ENCODE assay signal across 1 cellular context in the genomic region with DNA sequence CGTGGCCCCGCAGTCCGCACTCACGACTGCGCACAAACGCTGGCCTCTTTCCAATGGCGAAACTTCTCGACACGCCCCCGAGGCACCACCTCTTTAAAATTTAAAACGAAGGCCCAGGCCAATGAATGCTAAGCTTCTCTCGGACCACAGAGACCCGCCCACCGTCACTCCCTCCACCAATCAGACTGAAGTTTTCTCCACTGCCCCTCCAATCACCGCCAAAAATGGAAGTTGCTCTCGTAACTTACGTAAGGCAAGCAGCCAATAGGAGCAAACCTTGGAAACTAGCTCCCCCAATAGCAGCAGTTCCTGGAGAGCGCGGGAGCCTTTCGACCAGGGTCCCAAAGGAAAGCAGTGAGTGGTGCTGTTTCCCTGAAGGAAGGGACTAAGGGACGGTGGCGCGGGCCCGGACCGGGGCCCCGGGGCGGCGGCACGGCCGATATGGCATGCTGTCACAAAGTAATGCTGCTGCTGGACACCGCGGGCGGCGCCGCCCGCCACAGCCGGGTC.
TF ChIP-seq lines count a peak whose summit lies in the region.

A gene with protein sequence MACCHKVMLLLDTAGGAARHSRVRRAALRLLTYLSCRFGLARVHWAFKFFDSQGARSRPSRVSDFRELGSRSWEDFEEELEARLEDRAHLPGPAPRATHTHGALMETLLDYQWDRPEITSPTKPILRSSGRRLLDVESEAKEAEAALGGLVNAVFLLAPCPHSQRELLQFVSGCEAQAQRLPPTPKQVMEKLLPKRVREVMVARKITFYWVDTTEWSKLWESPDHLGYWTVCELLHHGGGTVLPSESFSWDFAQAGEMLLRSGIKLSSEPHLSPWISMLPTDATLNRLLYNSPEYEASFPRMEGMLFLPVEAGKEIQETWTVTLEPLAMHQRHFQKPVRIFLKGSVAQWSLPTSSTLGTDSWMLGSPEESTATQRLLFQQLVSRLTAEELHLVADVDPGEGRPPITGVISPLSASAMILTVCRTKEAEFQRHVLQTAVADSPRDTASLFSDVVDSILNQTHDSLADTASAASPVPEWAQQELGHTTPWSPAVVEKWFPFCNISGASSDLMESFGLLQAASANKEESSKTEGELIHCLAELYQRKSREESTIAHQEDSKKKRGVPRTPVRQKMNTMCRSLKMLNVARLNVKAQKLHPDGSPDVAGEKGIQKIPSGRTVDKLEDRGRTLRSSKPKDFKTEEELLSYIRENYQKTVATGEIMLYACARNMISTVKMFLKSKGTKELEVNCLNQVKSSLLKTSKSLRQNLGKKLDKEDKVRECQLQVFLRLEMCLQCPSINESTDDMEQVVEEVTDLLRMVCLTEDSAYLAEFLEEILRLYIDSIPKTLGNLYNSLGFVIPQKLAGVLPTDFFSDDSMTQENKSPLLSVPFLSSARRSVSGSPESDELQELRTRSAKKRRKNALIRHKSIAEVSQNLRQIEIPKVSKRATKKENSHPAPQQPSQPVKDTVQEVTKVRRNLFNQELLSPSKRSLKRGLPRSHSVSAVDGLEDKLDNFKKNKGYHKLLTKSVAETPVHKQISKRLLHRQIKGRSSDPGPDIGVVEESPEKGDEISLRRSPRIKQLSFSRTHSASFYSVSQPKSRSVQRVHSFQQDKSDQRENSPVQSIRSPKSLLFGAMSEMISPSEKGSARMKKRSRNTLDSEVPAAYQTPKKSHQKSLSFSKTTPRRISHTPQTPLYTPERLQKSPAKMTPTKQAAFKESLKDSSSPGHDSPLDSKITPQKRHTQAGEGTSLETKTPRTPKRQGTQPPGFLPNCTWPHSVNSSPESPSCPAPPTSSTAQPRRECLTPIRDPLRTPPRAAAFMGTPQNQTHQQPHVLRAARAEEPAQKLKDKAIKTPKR (N-terminal part only) (plus strand): TSS at position 324 of the 510 bp plus-strand sequence. CDS start 118 bp downstream, at position 442.

TF ChIP-seq in HepG2, 621 proteins besides CTCF, POLR2A, EP300 and RAD21 (continued from another document and continues in another):
- TF ChIP-seq, protein P1, sequence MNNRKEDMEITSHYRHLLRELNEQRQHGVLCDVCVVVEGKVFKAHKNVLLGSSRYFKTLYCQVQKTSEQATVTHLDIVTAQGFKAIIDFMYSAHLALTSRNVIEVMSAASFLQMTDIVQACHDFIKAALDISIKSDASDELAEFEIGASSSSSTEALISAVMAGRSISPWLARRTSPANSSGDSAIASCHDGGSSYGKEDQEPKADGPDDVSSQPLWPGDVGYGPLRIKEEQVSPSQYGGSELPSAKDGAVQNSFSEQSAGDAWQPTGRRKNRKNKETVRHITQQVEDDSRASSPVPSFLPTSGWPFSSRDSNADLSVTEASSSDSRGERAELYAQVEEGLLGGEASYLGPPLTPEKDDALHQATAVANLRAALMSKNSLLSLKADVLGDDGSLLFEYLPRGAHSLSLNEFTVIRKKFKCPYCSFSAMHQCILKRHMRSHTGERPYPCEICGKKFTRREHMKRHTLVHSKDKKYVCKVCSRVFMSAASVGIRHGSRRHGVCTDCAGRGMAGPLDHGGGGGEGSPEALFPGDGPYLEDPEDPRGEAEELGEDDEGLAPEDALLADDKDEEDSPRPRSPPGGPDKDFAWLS (CRISPR knock-in tag; IDR thresholded peaks at IDR 0.05; ENCODE audit: borderline replicate concordance) = no peak
- TF ChIP-seq PAX8 (CRISPR knock-in tag; IDR thresholded peaks at IDR 0.05; ENCODE audit: borderline replicate concordance) (no peak), HOXA5 (CRISPR knock-in tag; IDR thresholded peaks at IDR 0.05) (no peak), ZNF101 (CRISPR knock-in tag; IDR thresholded peaks at IDR 0.05; ENCODE audit: borderline replicate concordance, low read depth) (no peak), POGZ (CRISPR knock-in tag; IDR thresholded peaks at IDR 0.05) (peak; percentile 86), ZNF468 (CRISPR knock-in tag; IDR thresholded peaks at IDR 0.05) (peak; percentile 68; the same call in 1 of the 2 replicates), ZNF615 (CRISPR knock-in tag; IDR thresholded peaks at IDR 0.05; ENCODE audit: borderline replicate concordance) (no peak), SYNCRIP (IDR thresholded peaks at IDR 0.05; ENCODE audit: insufficient read depth, low read depth, low read length) (no peak), ZNF501 (CRISPR knock-in tag; IDR thresholded peaks at IDR 0.05) (0 out of 2 replicates have a peak, but pooled peaks have one; percentile 6), ZBTB8A (CRISPR knock-in tag; IDR thresholded peaks at IDR 0.05; ENCODE audit: borderline replicate concordance, low read depth) (no peak), TEAD3 (CRISPR knock-in tag; optimal IDR thresholded peaks at IDR 0.05; ENCODE audit: borderline replicate concordance) (no peak), KLF9 (CRISPR knock-in tag; IDR thresholded peaks at IDR 0.05; ENCODE audit: low read depth) (0 out of 2 replicates have a peak, but pooled peaks have one; percentile 81), NPAS2 (CRISPR knock-in tag; IDR thresholded peaks at IDR 0.05; ENCODE audit: borderline replicate concordance) (no peak)
- TF ChIP-seq, protein P2, sequence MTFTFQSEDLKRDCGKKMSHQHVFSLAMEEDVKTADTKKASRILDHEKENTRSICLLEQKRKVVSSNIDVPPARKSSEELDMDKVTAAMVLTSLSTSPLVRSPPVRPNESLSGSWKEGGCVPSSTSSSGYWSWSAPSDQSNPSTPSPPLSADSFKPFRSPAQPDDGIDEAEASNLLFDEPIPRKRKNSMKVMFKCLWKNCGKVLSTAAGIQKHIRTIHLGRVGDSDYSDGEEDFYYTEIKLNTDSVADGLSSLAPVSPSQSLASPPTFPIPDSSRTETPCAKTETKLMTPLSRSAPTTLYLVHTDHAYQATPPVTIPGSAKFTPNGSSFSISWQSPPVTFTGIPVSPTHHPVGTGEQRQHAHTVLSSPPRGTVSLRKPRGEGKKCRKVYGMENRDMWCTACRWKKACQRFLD (CRISPR knock-in tag; IDR thresholded peaks at IDR 0.05; ENCODE audit: borderline replicate concordance) = no peak
- TF ChIP-seq, protein P3, sequence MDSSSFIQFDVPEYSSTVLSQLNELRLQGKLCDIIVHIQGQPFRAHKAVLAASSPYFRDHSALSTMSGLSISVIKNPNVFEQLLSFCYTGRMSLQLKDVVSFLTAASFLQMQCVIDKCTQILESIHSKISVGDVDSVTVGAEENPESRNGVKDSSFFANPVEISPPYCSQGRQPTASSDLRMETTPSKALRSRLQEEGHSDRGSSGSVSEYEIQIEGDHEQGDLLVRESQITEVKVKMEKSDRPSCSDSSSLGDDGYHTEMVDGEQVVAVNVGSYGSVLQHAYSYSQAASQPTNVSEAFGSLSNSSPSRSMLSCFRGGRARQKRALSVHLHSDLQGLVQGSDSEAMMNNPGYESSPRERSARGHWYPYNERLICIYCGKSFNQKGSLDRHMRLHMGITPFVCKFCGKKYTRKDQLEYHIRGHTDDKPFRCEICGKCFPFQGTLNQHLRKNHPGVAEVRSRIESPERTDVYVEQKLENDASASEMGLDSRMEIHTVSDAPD (CRISPR knock-in tag; IDR thresholded peaks at IDR 0.05) = peak; percentile 87; the same call in 1 of the 2 replicates
- TF ChIP-seq, protein P4, sequence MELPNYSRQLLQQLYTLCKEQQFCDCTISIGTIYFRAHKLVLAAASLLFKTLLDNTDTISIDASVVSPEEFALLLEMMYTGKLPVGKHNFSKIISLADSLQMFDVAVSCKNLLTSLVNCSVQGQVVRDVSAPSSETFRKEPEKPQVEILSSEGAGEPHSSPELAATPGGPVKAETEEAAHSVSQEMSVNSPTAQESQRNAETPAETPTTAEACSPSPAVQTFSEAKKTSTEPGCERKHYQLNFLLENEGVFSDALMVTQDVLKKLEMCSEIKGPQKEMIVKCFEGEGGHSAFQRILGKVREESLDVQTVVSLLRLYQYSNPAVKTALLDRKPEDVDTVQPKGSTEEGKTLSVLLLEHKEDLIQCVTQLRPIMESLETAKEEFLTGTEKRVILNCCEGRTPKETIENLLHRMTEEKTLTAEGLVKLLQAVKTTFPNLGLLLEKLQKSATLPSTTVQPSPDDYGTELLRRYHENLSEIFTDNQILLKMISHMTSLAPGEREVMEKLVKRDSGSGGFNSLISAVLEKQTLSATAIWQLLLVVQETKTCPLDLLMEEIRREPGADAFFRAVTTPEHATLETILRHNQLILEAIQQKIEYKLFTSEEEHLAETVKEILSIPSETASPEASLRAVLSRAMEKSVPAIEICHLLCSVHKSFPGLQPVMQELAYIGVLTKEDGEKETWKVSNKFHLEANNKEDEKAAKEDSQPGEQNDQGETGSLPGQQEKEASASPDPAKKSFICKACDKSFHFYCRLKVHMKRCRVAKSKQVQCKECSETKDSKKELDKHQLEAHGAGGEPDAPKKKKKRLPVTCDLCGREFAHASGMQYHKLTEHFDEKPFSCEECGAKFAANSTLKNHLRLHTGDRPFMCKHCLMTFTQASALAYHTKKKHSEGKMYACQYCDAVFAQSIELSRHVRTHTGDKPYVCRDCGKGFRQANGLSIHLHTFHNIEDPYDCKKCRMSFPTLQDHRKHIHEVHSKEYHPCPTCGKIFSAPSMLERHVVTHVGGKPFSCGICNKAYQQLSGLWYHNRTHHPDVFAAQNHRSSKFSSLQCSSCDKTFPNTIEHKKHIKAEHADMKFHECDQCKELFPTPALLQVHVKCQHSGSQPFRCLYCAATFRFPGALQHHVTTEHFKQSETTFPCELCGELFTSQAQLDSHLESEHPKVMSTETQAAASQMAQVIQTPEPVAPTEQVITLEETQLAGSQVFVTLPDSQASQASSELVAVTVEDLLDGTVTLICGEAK (IDR thresholded peaks at IDR 0.05) = no peak
- TF ChIP-seq, protein P4 (CRISPR knock-in tag; IDR thresholded peaks at IDR 0.05) = no peak
- TF ChIP-seq, protein P5, sequence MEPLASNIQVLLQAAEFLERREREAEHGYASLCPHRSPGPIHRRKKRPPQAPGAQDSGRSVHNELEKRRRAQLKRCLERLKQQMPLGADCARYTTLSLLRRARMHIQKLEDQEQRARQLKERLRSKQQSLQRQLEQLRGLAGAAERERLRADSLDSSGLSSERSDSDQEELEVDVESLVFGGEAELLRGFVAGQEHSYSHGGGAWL (CRISPR knock-in tag; IDR thresholded peaks at IDR 0.05) = no peak
- TF ChIP-seq, protein P6, sequence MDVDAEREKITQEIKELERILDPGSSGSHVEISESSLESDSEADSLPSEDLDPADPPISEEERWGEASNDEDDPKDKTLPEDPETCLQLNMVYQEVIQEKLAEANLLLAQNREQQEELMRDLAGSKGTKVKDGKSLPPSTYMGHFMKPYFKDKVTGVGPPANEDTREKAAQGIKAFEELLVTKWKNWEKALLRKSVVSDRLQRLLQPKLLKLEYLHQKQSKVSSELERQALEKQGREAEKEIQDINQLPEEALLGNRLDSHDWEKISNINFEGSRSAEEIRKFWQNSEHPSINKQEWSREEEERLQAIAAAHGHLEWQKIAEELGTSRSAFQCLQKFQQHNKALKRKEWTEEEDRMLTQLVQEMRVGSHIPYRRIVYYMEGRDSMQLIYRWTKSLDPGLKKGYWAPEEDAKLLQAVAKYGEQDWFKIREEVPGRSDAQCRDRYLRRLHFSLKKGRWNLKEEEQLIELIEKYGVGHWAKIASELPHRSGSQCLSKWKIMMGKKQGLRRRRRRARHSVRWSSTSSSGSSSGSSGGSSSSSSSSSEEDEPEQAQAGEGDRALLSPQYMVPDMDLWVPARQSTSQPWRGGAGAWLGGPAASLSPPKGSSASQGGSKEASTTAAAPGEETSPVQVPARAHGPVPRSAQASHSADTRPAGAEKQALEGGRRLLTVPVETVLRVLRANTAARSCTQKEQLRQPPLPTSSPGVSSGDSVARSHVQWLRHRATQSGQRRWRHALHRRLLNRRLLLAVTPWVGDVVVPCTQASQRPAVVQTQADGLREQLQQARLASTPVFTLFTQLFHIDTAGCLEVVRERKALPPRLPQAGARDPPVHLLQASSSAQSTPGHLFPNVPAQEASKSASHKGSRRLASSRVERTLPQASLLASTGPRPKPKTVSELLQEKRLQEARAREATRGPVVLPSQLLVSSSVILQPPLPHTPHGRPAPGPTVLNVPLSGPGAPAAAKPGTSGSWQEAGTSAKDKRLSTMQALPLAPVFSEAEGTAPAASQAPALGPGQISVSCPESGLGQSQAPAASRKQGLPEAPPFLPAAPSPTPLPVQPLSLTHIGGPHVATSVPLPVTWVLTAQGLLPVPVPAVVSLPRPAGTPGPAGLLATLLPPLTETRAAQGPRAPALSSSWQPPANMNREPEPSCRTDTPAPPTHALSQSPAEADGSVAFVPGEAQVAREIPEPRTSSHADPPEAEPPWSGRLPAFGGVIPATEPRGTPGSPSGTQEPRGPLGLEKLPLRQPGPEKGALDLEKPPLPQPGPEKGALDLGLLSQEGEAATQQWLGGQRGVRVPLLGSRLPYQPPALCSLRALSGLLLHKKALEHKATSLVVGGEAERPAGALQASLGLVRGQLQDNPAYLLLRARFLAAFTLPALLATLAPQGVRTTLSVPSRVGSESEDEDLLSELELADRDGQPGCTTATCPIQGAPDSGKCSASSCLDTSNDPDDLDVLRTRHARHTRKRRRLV (CRISPR knock-in tag; IDR thresholded peaks at IDR 0.05) = no peak
